In the genomic region with DNA sequence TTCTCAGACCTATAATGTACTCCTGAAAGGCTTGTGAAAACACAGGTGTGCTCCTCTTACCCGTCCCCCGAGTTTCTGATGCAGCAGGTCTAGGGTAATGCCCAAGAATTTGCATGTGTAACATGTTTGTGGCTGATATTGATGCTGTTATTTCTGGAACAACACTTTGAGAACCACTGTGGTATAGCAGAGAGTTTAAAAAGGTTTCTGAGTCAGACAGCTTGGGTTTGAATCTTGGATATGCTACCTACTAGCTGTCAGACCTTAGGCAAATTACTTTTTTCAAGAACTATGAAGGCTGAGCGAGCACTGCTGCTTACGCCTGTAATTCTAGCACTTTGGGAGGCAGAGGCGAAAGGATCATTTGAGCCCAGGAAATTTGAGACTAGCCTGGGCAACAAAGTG, we compare ENCODE assay signal across 8 cellular contexts. TPM values are rescaled to one million over a fixed set of nuclear protein-coding genes. Genes with fewer than 3 reads are reported as not detected.
DNase-seq lines count a peak whose midpoint lies in the region; ATAC-seq and TF ChIP-seq lines count a peak whose summit lies in the region.

No MANE protein-coding gene starts in this region.

- DNase-seq in GM10266 (ENCODE audit: extremely low spot score) (peak; percentile 58), transverse colon (peak; percentile 47), NCI-H1092 (lab: John Stamatoyannopoulos, UW) (no peak), NCI-H1417 treated with DMSO at 0.1 percent for 48 hours (lab: John Stamatoyannopoulos, UW) (no peak), NCI-H2227 (lab: John Stamatoyannopoulos, UW; ENCODE audit: unreplicated experiment) (no peak)

- H3K4me1 Mint-ChIP-seq in dendritic cell treated with granulocyte-macrophage colony-stimulating factor and Interleukin-4, amounts not matched to agents 40 ng/mL and 50 ng/mL, for 4 days (ENCODE audit: low read depth): peaks cover 54% of the 10 kb centered on the region

- peak overlapping the region; percentile 52 for H3K27ac Mint-ChIP-seq in dendritic cell treated with granulocyte-macrophage colony-stimulating factor and Interleukin-4, amounts not matched to agents 40 ng/mL and 50 ng/mL, for 4 days

- H3K4me3 ChIP-seq in transverse colon: no peak overlapping the region

- intact Hi-C loops in dendritic cell treated with granulocyte-macrophage colony-stimulating factor and Interleukin-4, amounts not matched to agents 40 ng/mL and 50 ng/mL, for 4 days (cut with micrococcal nuclease): no loop called here
- intact Hi-C loops in transverse colon (cut with DNase I; ENCODE audit: low total_unique reads): loop anchor here (10.0 kb wide), 1 partner anchor 165 kb away; no protein-coding TSS in a partner anchor

- in situ Hi-C loops in transverse colon (cut with MboI; ENCODE audit: low pct_ligation_motif_present in 1 of 4, low pct_unique_long_range_greater_than_20kb in 1 of 4, low sequenced_read_pairs in 3 of 4): loop anchor here in 2 of 4 donors (5.0 to 10.0 kb wide), 2 partner anchors 65 to 68 kb away; no protein-coding TSS in a partner anchor

- no peaks in the 10 kb centered on the region for H3K36me3 ChIP-seq in transverse colon

- no peaks in the 10 kb centered on the region for H3K27me3 Mint-ChIP-seq in dendritic cell treated with granulocyte-macrophage colony-stimulating factor and Interleukin-4, amounts not matched to agents 40 ng/mL and 50 ng/mL, for 4 days

- peak overlapping the region; percentile 99 to 100 (median 99) for H3K27ac ChIP-seq in transverse colon

- no peaks in the 10 kb centered on the region for H3K9me3 ChIP-seq in transverse colon

- peaks cover 31% of the 10 kb centered on the region for H3K36me3 Mint-ChIP-seq in dendritic cell treated with granulocyte-macrophage colony-stimulating factor and Interleukin-4, amounts not matched to agents 40 ng/mL and 50 ng/mL, for 4 days (ENCODE audit: low read depth)

- H3K4me1 ChIP-seq in transverse colon: peaks cover 37 to 73% (median 66%) of the 10 kb centered on the region in 4 donors

- TF ChIP-seq CTCF in GM10266 (IDR thresholded peaks at IDR 0.05; ENCODE audit: control insufficient read depth, insufficient read depth, low read depth, missing control alignments): no peak
- TF ChIP-seq CTCF in transverse colon (IDR thresholded peaks at IDR 0.05): no peak

- no peak overlapping the region for H3K4me3 Mint-ChIP-seq in dendritic cell treated with granulocyte-macrophage colony-stimulating factor and Interleukin-4, amounts not matched to agents 40 ng/mL and 50 ng/mL, for 4 days

- TF ChIP-seq POLR2A in transverse colon (IDR thresholded peaks at IDR 0.05): no peak

- peak; percentile 53 for ATAC-seq in GM21381 (IDR thresholded peaks at IDR 0.05; ENCODE audit: unreplicated experiment)
- peak; percentile 64 for ATAC-seq in HG03558 (IDR thresholded peaks at IDR 0.05; ENCODE audit: extremely low read depth, unreplicated experiment)

- H3K27me3 ChIP-seq in transverse colon: no peaks in the 10 kb centered on the region

- no peaks in the 10 kb centered on the region for H3K9me3 Mint-ChIP-seq in dendritic cell treated with granulocyte-macrophage colony-stimulating factor and Interleukin-4, amounts not matched to agents 40 ng/mL and 50 ng/mL, for 4 days

- TF ChIP-seq EP300 in transverse colon (IDR thresholded peaks at IDR 0.05; ENCODE audit: low read depth): no peak

- WGBS in transverse colon (ENCODE audit: low coverage in 1 of 2), 2 donors: 56 to 74% methylated on average over 4 to 5 of the region's 5 CpGs

RNA-seq across cellular contexts. Expression of a gene that starts 4.9 kb away (rescaled TPM):
- total RNA-seq in transverse colon: 100 to 1,000 TPM in 1 of 4 donors, 10 to 100 TPM in 3; 77.1 to 151 (median 97.0) TPM

RNA-seq across cellular contexts. Expression of a gene that starts 47.5 kb away (rescaled TPM):
- under 1 TPM in 2 of 4 donors, not detected in 2; 0.27 to 0.32 TPM for total RNA-seq in transverse colon

Comparison
In these comparisons a context has a peak if more than half of its experiments do, and no peak if none do; other contexts are left out.
1. DNase-seq: peak in GM10266 (single experiment) and transverse colon (single experiment); none in NCI-H1092 (single experiment), NCI-H1417 treated with DMSO at 0.1 percent for 48 hours (single experiment) and NCI-H2227 (single experiment).